In genomic region chr1:154183045-154183968, GRCh38 we compare ENCODE assay signal across 1 cellular context.
TF ChIP-seq lines count a peak whose summit lies in the region.

No MANE protein-coding gene starts in this region.

TF ChIP-seq in K562, 482 proteins besides CTCF, POLR2A, EP300 and RAD21 (continues in another document):
- TF ChIP-seq TAF9B (IDR thresholded peaks at IDR 0.05; ENCODE audit: partially characterized antibody) (peak; percentile 91), CGGBP1 (CRISPR knock-in tag; IDR thresholded peaks at IDR 0.05) (no peak), ID3 (CRISPR knock-in tag; IDR thresholded peaks at IDR 0.05) (no peak), ID3 (tag; IDR thresholded peaks at IDR 0.05) (peak; percentile 72; the same call in 1 of the 2 replicates), ETS2 (tag; IDR thresholded peaks at IDR 0.05; ENCODE audit: borderline replicate concordance, poor library complexity, severe bottlenecking) (no peak), SP2 (IDR thresholded peaks at IDR 0.05; ENCODE audit: extremely low read depth, low read depth, low read length, poor library complexity, severe bottlenecking) (no peak), TCF3 (CRISPR knock-in tag; IDR thresholded peaks at IDR 0.05) (0 out of 2 replicates have a peak, but pooled peaks have one; percentile 36), RCOR1 (IDR thresholded peaks at IDR 0.05; ENCODE audit: borderline replicate concordance in 1 of 2, low read depth in 2 of 2, low read length in 2 of 2) (peak in 1 of 2 experiments; percentile 30; a peak in 1 of 4 replicates), E2F8 (IDR thresholded peaks at IDR 0.05; ENCODE audit: low read depth, partially characterized antibody) (peak; percentile 97), NR2C2 (CRISPR knock-in tag; IDR thresholded peaks at IDR 0.05) (no peak; the same call in 1 of the 2 replicates), NR2C2 (tag; IDR thresholded peaks at IDR 0.05) (peak; percentile 85), MTA3 (IDR thresholded peaks at IDR 0.05; ENCODE audit: borderline replicate concordance) (peak; percentile 94), POLR2H (tag; IDR thresholded peaks at IDR 0.05; ENCODE audit: low read depth) (peak; percentile 94), POLR3G (IDR thresholded peaks at IDR 0.05; ENCODE audit: extremely low read depth, insufficient read length, insufficient replicate concordance) (no peak), SLC30A9 (CRISPR knock-in tag; IDR thresholded peaks at IDR 0.05) (no peak), ZBTB43 (CRISPR knock-in tag; IDR thresholded peaks at IDR 0.05) (no peak), ZNF449 (CRISPR knock-in tag; IDR thresholded peaks at IDR 0.05) (no peak), ZFX (CRISPR knock-in tag; IDR thresholded peaks at IDR 0.05) (peak; percentile 93), ZNF551 (CRISPR knock-in tag; IDR thresholded peaks at IDR 0.05) (no peak), PURB (CRISPR knock-in tag; IDR thresholded peaks at IDR 0.05; ENCODE audit: low read depth) (no peak), GTF2B (IDR thresholded peaks at IDR 0.05; ENCODE audit: extremely low read depth, insufficient read length) (no peak), EHMT2 (IDR thresholded peaks at IDR 0.05) (no peak), ZFPM2 (CRISPR knock-in tag; IDR thresholded peaks at IDR 0.05) (no peak), PHB (CRISPR knock-in tag; IDR thresholded peaks at IDR 0.05) (no peak), MAFK (IDR thresholded peaks at IDR 0.05; ENCODE audit: low read length) (no peak), HMG20A (CRISPR knock-in tag; conservative IDR thresholded peaks at IDR 0.05) (no peak), BDP1 (IDR thresholded peaks at IDR 0.05; ENCODE audit: insufficient read depth, insufficient read length) (no peak), ZNF41 (CRISPR knock-in tag; conservative IDR thresholded peaks at IDR 0.05) (no peak), SAP30 (IDR thresholded peaks at IDR 0.05; ENCODE audit: borderline replicate concordance, insufficient read depth, low read depth, low read length, poor library complexity, severe bottlenecking) (peak; percentile 79), JUND (IDR thresholded peaks at IDR 0.05; ENCODE audit: borderline replicate concordance, low read depth, low read length) (peak; percentile 64), JUND (tag; IDR thresholded peaks at IDR 0.05; ENCODE audit: borderline replicate concordance, low read depth, low read length) (peak; percentile 57; the same call in 2 of the 3 replicates), TOE1 (IDR thresholded peaks at IDR 0.05; ENCODE audit: borderline replicate concordance) (peak; percentile 57), TOE1 (CRISPR knock-in tag; IDR thresholded peaks at IDR 0.05; ENCODE audit: borderline replicate concordance, low read depth) (no peak; the same call in 1 of the 2 replicates), SNRNP70 (optimal IDR thresholded peaks at IDR 0.05; ENCODE audit: low read depth, low read length) (no peak), L3MBTL2 (IDR thresholded peaks at IDR 0.05) (peak; percentile 88), PTTG1 (tag; IDR thresholded peaks at IDR 0.05; ENCODE audit: low read depth) (no peak), MAZ (CRISPR knock-in tag; conservative IDR thresholded peaks at IDR 0.05 in 1 of 2, IDR thresholded peaks at IDR 0.05 in 1 of 2) (peak; percentile 76 to 77; a peak in 3 of 4 replicates), CHD1 (IDR thresholded peaks at IDR 0.05; ENCODE audit: low read length) (peak; percentile 74), HMBOX1 (IDR thresholded peaks at IDR 0.05) (no peak; the same call in 1 of the 2 replicates), ETV5 (CRISPR knock-in tag; IDR thresholded peaks at IDR 0.05; ENCODE audit: low read depth) (peak; percentile 82), ILK (tag; IDR thresholded peaks at IDR 0.05; ENCODE audit: borderline replicate concordance, low read depth) (no peak), UBTF (IDR thresholded peaks at IDR 0.05; ENCODE audit: borderline replicate concordance in 1 of 2, low read depth in 2 of 2, low read length in 2 of 2) (peak; percentile 51 to 53; a peak in 1 of 4 replicates), SMAD1 (IDR thresholded peaks at IDR 0.05; ENCODE audit: low read depth, low read length, partially characterized antibody) (peak; percentile 44), C11orf30 (IDR thresholded peaks at IDR 0.05; ENCODE audit: low read depth) (peak; percentile 90), GTF2E2 (tag; IDR thresholded peaks at IDR 0.05) (peak; percentile 59; the same call in 1 of the 2 replicates), DLX4 (CRISPR knock-in tag; IDR thresholded peaks at IDR 0.05) (no peak), ZBTB11 (CRISPR knock-in tag; IDR thresholded peaks at IDR 0.05) (peak in 2 of 3 experiments; percentile 79 to 92; a peak in 5 of 6 replicates), NBN (IDR thresholded peaks at IDR 0.05; ENCODE audit: low read depth) (no peak; the same call in 1 of the 2 replicates), HLTF (IDR thresholded peaks at IDR 0.05) (peak; percentile 85), PRMT5 (CRISPR knock-in tag; IDR thresholded peaks at IDR 0.05) (no peak), NCOA2 (IDR thresholded peaks at IDR 0.05; ENCODE audit: partially characterized antibody in 2 of 2) (no peak)
